14 cellular contexts compared by ENCODE assay signal in the genomic region with DNA sequence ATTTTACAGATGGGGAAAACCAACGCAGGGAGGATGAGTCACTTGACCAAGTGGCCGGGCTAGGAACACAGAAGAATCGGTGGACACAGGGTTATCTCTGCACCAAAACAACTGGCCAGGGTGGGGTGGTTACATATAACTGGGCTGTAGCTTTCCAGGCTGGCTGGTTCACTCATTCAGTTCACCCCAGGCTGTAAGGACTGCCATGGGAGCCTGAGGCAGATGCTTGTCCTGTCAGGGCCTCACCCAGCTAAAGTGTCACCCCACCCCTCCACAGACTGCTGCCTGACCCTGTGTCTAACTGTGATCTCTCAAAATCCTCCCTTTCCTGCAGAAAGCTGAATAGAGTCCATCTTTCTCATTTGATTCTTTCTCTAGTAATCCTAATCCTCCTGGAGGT.
A peak's percentile ranks its signal among the peaks of the same experiment; 100 is the strongest.
DNase-seq lines count a peak whose midpoint lies in the region; ATAC-seq and TF ChIP-seq lines count a peak whose summit lies in the region.
"Had no signal": no experiment of that assay in that cellular context is flagged by ENCODE, and none has a peak within 500 bp of the region (broad histone marks: within the 10 kb centered on the region; RNA-seq: fewer than 3 reads in every experiment).

No MANE protein-coding gene starts in this region.

- in situ Hi-C loops in gastrocnemius medialis (cut with MboI; ENCODE audit: low sequenced_read_pairs in 4 of 4) = no loop called here

- H3K9me3 Mint-ChIP-seq in stimulated activated effector memory CD8-positive, alpha-beta T cell treated with anti-CD3 and anti-CD28 coated beads, Interleukin-12 subunit alpha, Interleukin-12 subunit beta, amount 100 ng/mL, for 72 hours = no peaks in the 10 kb centered on the region
- H3K9me3 Mint-ChIP-seq: H9 had no signal

- TF ChIP-seq CTCF in gastrocnemius medialis (IDR thresholded peaks at IDR 0.05 in 4 of 5, conservative IDR thresholded peaks at IDR 0.05 in 1 of 5) = no peak

- DNase-seq in Right ventricle myocardium superior (no peak), cardiac septum (ENCODE audit: low spot score) (no peak), HuH-7 (ENCODE audit: low spot score) (peak; percentile 1), left ventricle myocardium superior (no peak), MV-4-11 (lab: John Stamatoyannopoulos, UW) (no peak), gastrocnemius medialis (no peak)
- DNase-seq in stimulated activated effector memory CD8-positive, alpha-beta T cell treated with anti-CD3 and anti-CD28 coated beads, Interleukin-12 subunit alpha, Interleukin-12 subunit beta, amount 100 ng/mL, for 72 hours (ENCODE audit: low spot score in 2 of 2) = no peak
- DNase-seq: ACHN; CD4-positive, CD25-positive, alpha-beta regulatory T cell; DMS53; GOT3; H9 had no signal

- TF ChIP-seq POLR2A in gastrocnemius medialis (IDR thresholded peaks at IDR 0.05) = no peak

- no peak overlapping the region for H3K27ac ChIP-seq in gastrocnemius medialis
- H3K27ac ChIP-seq: BLaER1 treated with 17β-estradiol and CSF1 and Interleukin-3, amounts not matched to agents 10 nM and 100 nM had no signal

- ATAC-seq in Right ventricle myocardium superior (ENCODE audit: poor library complexity) (peak; percentile 22), left ventricle myocardium superior (peak; percentile 45), gastrocnemius medialis (no peak), HG03280 (IDR thresholded peaks at IDR 0.05; ENCODE audit: unreplicated experiment) (no peak)
- peak; percentile 32 for ATAC-seq in stimulated activated effector memory CD8-positive, alpha-beta T cell treated with anti-CD3 and anti-CD28 coated beads, Interleukin-12 subunit alpha, Interleukin-12 subunit beta, amount 100 ng/mL, for 72 hours

- H3K9me3 ChIP-seq in gastrocnemius medialis = no peaks in the 10 kb centered on the region
- H3K9me3 ChIP-seq: BLaER1 treated with 17β-estradiol and CSF1 and Interleukin-3, amounts not matched to agents 10 nM and 100 nM had no signal

- intact Hi-C loops in Right ventricle myocardium superior (cut with DNase I) = no loop called here
- intact Hi-C loops in cardiac septum (cut with DNase I) = no loop called here
- intact Hi-C loops in left ventricle myocardium superior (cut with micrococcal nuclease) = no loop called here
- intact Hi-C loops in gastrocnemius medialis (cut with DNase I; ENCODE audit: low total_unique reads) = no loop called here

- no peak overlapping the region for H3K27ac Mint-ChIP-seq in stimulated activated effector memory CD8-positive, alpha-beta T cell treated with anti-CD3 and anti-CD28 coated beads, Interleukin-12 subunit alpha, Interleukin-12 subunit beta, amount 100 ng/mL, for 72 hours
- H3K27ac Mint-ChIP-seq: CD4-positive, CD25-positive, alpha-beta regulatory T cell had no signal

- H3K4me3 Mint-ChIP-seq in stimulated activated effector memory CD8-positive, alpha-beta T cell treated with anti-CD3 and anti-CD28 coated beads, Interleukin-12 subunit alpha, Interleukin-12 subunit beta, amount 100 ng/mL, for 72 hours = no peak overlapping the region
- H3K4me3 Mint-ChIP-seq: CD4-positive, CD25-positive, alpha-beta regulatory T cell; H9 had no signal

- H3K27me3 ChIP-seq in gastrocnemius medialis = no peaks in the 10 kb centered on the region
- H3K27me3 ChIP-seq: BLaER1 treated with 17β-estradiol and CSF1 and Interleukin-3, amounts not matched to agents 10 nM and 100 nM had no signal

- no peaks in the 10 kb centered on the region for H3K4me1 Mint-ChIP-seq in stimulated activated effector memory CD8-positive, alpha-beta T cell treated with anti-CD3 and anti-CD28 coated beads, Interleukin-12 subunit alpha, Interleukin-12 subunit beta, amount 100 ng/mL, for 72 hours
- H3K4me1 Mint-ChIP-seq: CD4-positive, CD25-positive, alpha-beta regulatory T cell had no signal

- H3K36me3 ChIP-seq in gastrocnemius medialis = no peaks in the 10 kb centered on the region
- H3K36me3 ChIP-seq: BLaER1 treated with 17β-estradiol and CSF1 and Interleukin-3, amounts not matched to agents 10 nM and 100 nM had no signal

- no peaks in the 10 kb centered on the region for H3K4me1 ChIP-seq in gastrocnemius medialis
- H3K4me1 ChIP-seq: BLaER1 treated with 17β-estradiol and CSF1 and Interleukin-3, amounts not matched to agents 10 nM and 100 nM had no signal

- no peak overlapping the region for H3K4me3 ChIP-seq in gastrocnemius medialis
- H3K4me3 ChIP-seq: BLaER1 treated with 17β-estradiol and CSF1 and Interleukin-3, amounts not matched to agents 10 nM and 100 nM had no signal

- no peaks in the 10 kb centered on the region for H3K36me3 Mint-ChIP-seq in stimulated activated effector memory CD8-positive, alpha-beta T cell treated with anti-CD3 and anti-CD28 coated beads, Interleukin-12 subunit alpha, Interleukin-12 subunit beta, amount 100 ng/mL, for 72 hours
- H3K36me3 Mint-ChIP-seq: CD4-positive, CD25-positive, alpha-beta regulatory T cell had no signal

Comparison
In these comparisons a context has a peak if more than half of its experiments do, and no peak if none do; other contexts are left out.
1. ATAC-seq: peak in Right ventricle myocardium superior (single experiment), left ventricle myocardium superior (single experiment) and stimulated activated effector memory CD8-positive, alpha-beta T cell treated with anti-CD3 and anti-CD28 coated beads, Interleukin-12 subunit alpha, Interleukin-12 subunit beta, amount 100 ng/mL, for 72 hours (single experiment); none in gastrocnemius medialis (0 of 2) and HG03280 (single experiment).